21 cellular contexts compared by ENCODE assay signal in genomic region chr12:118259079-118259478, GRCh38.
DNase-seq lines count a peak whose midpoint lies in the region; ATAC-seq and TF ChIP-seq lines count a peak whose summit lies in the region.
"Had no signal": no experiment of that assay in that cellular context is flagged by ENCODE, and none has a peak within 500 bp of the region (broad histone marks: within the 10 kb centered on the region; RNA-seq: fewer than 3 reads in every experiment).

No MANE protein-coding gene starts in this region.

- no peak overlapping the region for H3K4me3 Mint-ChIP-seq in natural killer cell
- no peak overlapping the region for H3K4me3 Mint-ChIP-seq in natural killer cell treated with Interleukin-12 subunit alpha and Interleukin-12 subunit beta and Interleukin-15 and Interleukin-18, amount 100 ng/mL, for 72 hours
- H3K4me3 Mint-ChIP-seq in stimulated activated memory B cell treated with anti-CD40 and anti-IgM and Interleukin-4, amounts not matched to agents 10 μg/mL and 1 μg/mL and 100 μg/mL, for 72 hours: no peak overlapping the region
- H3K4me3 Mint-ChIP-seq: activated T-cell treated with anti-CD3 and anti-CD28 coated beads, Interleukin-2, amount 50 U/mL, for 72 hours; mesothelial cell of epicardium; nephron; stimulated activated naive CD8-positive, alpha-beta T cell treated with anti-CD3 and anti-CD28 coated beads, Interleukin-15, Interleukin-2, amounts not matched to agents 100 ng/mL and 50 ng/mL, for 24 hours had no signal

- DNase-seq in natural killer cell (no peak), amniotic epithelial cell (ENCODE audit: low read depth) (peak; percentile 20), iris pigment epithelial cell (ENCODE audit: low read depth) (peak; percentile 28), GF-D8 (lab: John Stamatoyannopoulos, UW) (no peak)
- DNase-seq in natural killer cell treated with Interleukin-12 subunit alpha and Interleukin-12 subunit beta and Interleukin-15 and Interleukin-18, amount 100 ng/mL, for 72 hours (ENCODE audit: low spot score): no peak
- no peak for DNase-seq in central memory CD4-positive, alpha-beta T cell
- DNase-seq: activated CD4-positive, alpha-beta T cell treated with anti-CD3 and anti-CD28 coated beads for 4 hours; activated naive CD4-positive, alpha-beta T cell treated with Interleukin-2 at 50 U/mL for 16 hours; activated T-cell treated with anti-CD3 and anti-CD28 coated beads, Interleukin-2, amount 50 U/mL, for 72 hours; Caco-2; heart right ventricle; left ventricle myocardium inferior; NCI-H187; stimulated activated CD4-positive, alpha-beta T cell treated with anti-CD3 and anti-CD28 coated beads, Interleukin-15, amount 100 ng/mL, for 24 hours had no signal

- peaks cover 23 to 30% of the 10 kb centered on the region in 2 donors for H3K4me1 Mint-ChIP-seq in natural killer cell
- H3K4me1 Mint-ChIP-seq in natural killer cell treated with Interleukin-12 subunit alpha and Interleukin-12 subunit beta and Interleukin-15 and Interleukin-18, amount 100 ng/mL, for 72 hours (ENCODE audit: low read depth in 2 of 2): peaks cover 17 to 20% of the 10 kb centered on the region in 2 donors
- peaks cover 16% of the 10 kb centered on the region for H3K4me1 Mint-ChIP-seq in stimulated activated memory B cell treated with anti-CD40 and anti-IgM and Interleukin-4, amounts not matched to agents 10 μg/mL and 1 μg/mL and 100 μg/mL, for 72 hours
- H3K4me1 Mint-ChIP-seq: mesothelial cell of epicardium, nephron had no signal

- no peaks in the 10 kb centered on the region for H3K36me3 Mint-ChIP-seq in natural killer cell
- peaks cover 9% of the 10 kb centered on the region for H3K36me3 Mint-ChIP-seq in natural killer cell treated with Interleukin-12 subunit alpha and Interleukin-12 subunit beta and Interleukin-15 and Interleukin-18, amount 100 ng/mL, for 72 hours
- peaks cover 68% of the 10 kb centered on the region for H3K36me3 Mint-ChIP-seq in stimulated activated memory B cell treated with anti-CD40 and anti-IgM and Interleukin-4, amounts not matched to agents 10 μg/mL and 1 μg/mL and 100 μg/mL, for 72 hours

- no peak for TF ChIP-seq CTCF in natural killer cell (IDR thresholded peaks at IDR 0.05)

- ATAC-seq in natural killer cell (no peak), HG03196 (IDR thresholded peaks at IDR 0.05; ENCODE audit: unreplicated experiment) (no peak)
- no peak for ATAC-seq in natural killer cell treated with Interleukin-12 subunit alpha and Interleukin-12 subunit beta and Interleukin-15 and Interleukin-18, amount 100 ng/mL, for 72 hours
- no peak for ATAC-seq in stimulated activated memory B cell treated with anti-CD40 and anti-IgM and Interleukin-4, amounts not matched to agents 10 μg/mL and 1 μg/mL and 100 μg/mL, for 72 hours
- ATAC-seq: activated T-cell treated with anti-CD3 and anti-CD28 coated beads, Interleukin-2, amount 50 U/mL, for 72 hours; heart right ventricle; sciatic nerve; SK-N-SH treated with all-trans-retinoic acid at 6 μM for 48 hours had no signal

- no peaks in the 10 kb centered on the region for H3K9me3 Mint-ChIP-seq in natural killer cell
- H3K9me3 Mint-ChIP-seq in natural killer cell treated with Interleukin-12 subunit alpha and Interleukin-12 subunit beta and Interleukin-15 and Interleukin-18, amount 100 ng/mL, for 72 hours: no peaks in the 10 kb centered on the region
- H3K9me3 Mint-ChIP-seq in stimulated activated memory B cell treated with anti-CD40 and anti-IgM and Interleukin-4, amounts not matched to agents 10 μg/mL and 1 μg/mL and 100 μg/mL, for 72 hours: no peaks in the 10 kb centered on the region

- intact Hi-C loops in natural killer cell (cut with micrococcal nuclease): no loop called here

- no peaks in the 10 kb centered on the region for H3K27me3 Mint-ChIP-seq in natural killer cell (ENCODE audit: low read depth in 2 of 2)
- no peaks in the 10 kb centered on the region for H3K27me3 Mint-ChIP-seq in natural killer cell treated with Interleukin-12 subunit alpha and Interleukin-12 subunit beta and Interleukin-15 and Interleukin-18, amount 100 ng/mL, for 72 hours
- no peaks in the 10 kb centered on the region for H3K27me3 Mint-ChIP-seq in stimulated activated memory B cell treated with anti-CD40 and anti-IgM and Interleukin-4, amounts not matched to agents 10 μg/mL and 1 μg/mL and 100 μg/mL, for 72 hours
- H3K27me3 Mint-ChIP-seq: stimulated activated naive CD8-positive, alpha-beta T cell treated with anti-CD3 and anti-CD28 coated beads, Interleukin-15, Interleukin-2, amounts not matched to agents 100 ng/mL and 50 ng/mL, for 24 hours had no signal

- peak overlapping the region; percentile 3 to 5 for H3K27ac Mint-ChIP-seq in natural killer cell
- H3K27ac Mint-ChIP-seq in natural killer cell treated with Interleukin-12 subunit alpha and Interleukin-12 subunit beta and Interleukin-15 and Interleukin-18, amount 100 ng/mL, for 72 hours: peak overlapping the region in 1 of 2 donors; percentile 2
- peak overlapping the region; percentile 9 for H3K27ac Mint-ChIP-seq in stimulated activated memory B cell treated with anti-CD40 and anti-IgM and Interleukin-4, amounts not matched to agents 10 μg/mL and 1 μg/mL and 100 μg/mL, for 72 hours
- H3K27ac Mint-ChIP-seq: activated T-cell treated with anti-CD3 and anti-CD28 coated beads, Interleukin-2, amount 50 U/mL, for 72 hours; mesothelial cell of epicardium; nephron; stimulated activated naive CD8-positive, alpha-beta T cell treated with anti-CD3 and anti-CD28 coated beads, Interleukin-15, Interleukin-2, amounts not matched to agents 100 ng/mL and 50 ng/mL, for 24 hours had no signal

Comparison
In these comparisons a context has a peak if more than half of its experiments do, and no peak if none do; other contexts are left out.
1. DNase-seq: peak in amniotic epithelial cell (single experiment) and iris pigment epithelial cell (single experiment); none in natural killer cell (single experiment), natural killer cell treated with Interleukin-12 subunit alpha and Interleukin-12 subunit beta and Interleukin-15 and Interleukin-18, amount 100 ng/mL, for 72 hours (single experiment), central memory CD4-positive, alpha-beta T cell (single experiment) and GF-D8 (single experiment).